ENCODE assay signal across 1 cellular context in the genomic region with DNA sequence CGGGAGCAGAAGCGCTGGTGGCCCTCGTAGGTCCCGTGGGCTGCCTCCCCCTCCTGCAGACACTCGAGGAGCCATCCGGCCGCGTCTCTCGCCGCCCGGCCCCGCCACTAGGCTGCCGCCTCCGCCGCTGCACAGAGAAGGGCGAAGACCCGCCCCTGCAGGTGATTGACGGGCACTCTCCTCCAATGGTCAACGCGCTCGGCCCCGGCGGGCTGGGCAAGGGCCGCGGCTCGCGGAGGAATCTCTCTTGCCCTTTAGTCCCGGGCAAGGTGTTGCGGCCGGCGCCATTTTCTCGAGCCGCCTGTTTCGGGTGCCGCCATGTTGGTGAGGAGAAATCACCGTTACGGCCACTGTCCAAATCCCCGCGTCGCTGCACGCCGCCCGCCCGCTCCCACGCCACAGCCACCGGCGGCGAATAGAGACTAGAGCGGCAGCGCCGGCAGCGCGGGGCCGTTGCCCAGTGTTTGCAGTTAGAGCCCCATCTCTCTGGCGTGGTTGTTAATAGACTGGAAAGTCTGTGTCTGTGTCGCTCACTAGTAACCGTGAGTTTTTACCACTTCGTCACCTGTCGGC.
A peak's percentile ranks its signal among the peaks of the same experiment; 100 is the strongest.
TF ChIP-seq lines count a peak whose summit lies in the region.

A gene with protein sequence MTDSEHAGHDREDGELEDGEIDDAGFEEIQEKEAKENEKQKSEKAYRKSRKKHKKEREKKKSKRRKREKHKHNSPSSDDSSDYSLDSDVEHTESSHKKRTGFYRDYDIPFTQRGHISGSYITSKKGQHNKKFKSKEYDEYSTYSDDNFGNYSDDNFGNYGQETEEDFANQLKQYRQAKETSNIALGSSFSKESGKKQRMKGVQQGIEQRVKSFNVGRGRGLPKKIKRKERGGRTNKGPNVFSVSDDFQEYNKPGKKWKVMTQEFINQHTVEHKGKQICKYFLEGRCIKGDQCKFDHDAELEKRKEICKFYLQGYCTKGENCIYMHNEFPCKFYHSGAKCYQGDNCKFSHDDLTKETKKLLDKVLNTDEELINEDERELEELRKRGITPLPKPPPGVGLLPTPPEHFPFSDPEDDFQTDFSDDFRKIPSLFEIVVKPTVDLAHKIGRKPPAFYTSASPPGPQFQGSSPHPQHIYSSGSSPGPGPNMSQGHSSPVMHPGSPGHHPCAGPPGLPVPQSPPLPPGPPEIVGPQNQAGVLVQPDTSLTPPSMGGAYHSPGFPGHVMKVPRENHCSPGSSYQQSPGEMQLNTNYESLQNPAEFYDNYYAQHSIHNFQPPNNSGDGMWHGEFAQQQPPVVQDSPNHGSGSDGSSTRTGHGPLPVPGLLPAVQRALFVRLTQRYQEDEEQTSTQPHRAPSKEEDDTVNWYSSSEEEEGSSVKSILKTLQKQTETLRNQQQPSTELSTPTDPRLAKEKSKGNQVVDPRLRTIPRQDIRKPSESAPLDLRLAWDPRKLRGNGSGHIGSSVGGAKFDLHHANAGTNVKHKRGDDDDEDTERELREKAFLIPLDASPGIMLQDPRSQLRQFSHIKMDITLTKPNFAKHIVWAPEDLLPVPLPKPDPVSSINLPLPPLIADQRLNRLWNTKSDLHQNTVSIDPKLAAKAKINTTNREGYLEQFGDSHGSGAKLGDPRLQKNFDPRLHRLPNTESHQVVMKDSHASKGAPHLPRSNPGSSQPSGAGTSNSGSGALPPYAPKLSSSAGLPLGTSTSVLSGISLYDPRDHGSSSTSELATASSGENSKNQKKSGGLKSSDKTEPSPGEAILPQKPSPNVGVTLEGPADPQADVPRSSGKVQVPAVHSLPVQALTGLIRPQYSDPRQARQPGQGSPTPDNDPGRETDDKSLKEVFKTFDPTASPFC (plus strand): TSS at position 284 of the 573 bp plus-strand sequence. CDS start 398 bp downstream, outside the sequence.

TF ChIP-seq in K562, 482 proteins besides CTCF, POLR2A, EP300 and RAD21 (continued from another document and continues in another):
- TF ChIP-seq HDAC8 (tag; IDR thresholded peaks at IDR 0.05): peak; percentile 39; the same call in 1 of the 2 replicates
- TF ChIP-seq SMARCA5 (IDR thresholded peaks at IDR 0.05): no peak
- TF ChIP-seq, protein P1, sequence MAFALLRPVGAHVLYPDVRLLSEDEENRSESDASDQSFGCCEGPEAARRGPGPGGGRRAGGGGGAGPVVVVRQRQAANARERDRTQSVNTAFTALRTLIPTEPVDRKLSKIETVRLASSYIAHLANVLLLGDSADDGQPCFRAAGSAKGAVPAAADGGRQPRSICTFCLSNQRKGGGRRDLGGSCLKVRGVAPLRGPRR (CRISPR knock-in tag; IDR thresholded peaks at IDR 0.05): 0 out of 2 replicates have a peak, but pooled peaks have one; percentile 0
- no peak for TF ChIP-seq TSC22D4 (tag; IDR thresholded peaks at IDR 0.05)
- peak; percentile 35; the same call in 1 of the 2 replicates for TF ChIP-seq TCF3 (CRISPR knock-in tag; IDR thresholded peaks at IDR 0.05)
- TF ChIP-seq BRF1 (IDR thresholded peaks at IDR 0.05; ENCODE audit: borderline replicate concordance, extremely low read depth, insufficient read length): no peak
- no peak for TF ChIP-seq ILK (tag; IDR thresholded peaks at IDR 0.05; ENCODE audit: borderline replicate concordance, low read depth)
- no peak for TF ChIP-seq NFE2L1 (tag; IDR thresholded peaks at IDR 0.05; ENCODE audit: borderline replicate concordance, low read depth)
- no peak for TF ChIP-seq SAFB2 (IDR thresholded peaks at IDR 0.05; ENCODE audit: borderline replicate concordance, low read depth, low read length, severe bottlenecking)
- TF ChIP-seq GTF2E2 (tag; IDR thresholded peaks at IDR 0.05): peak; percentile 93
- TF ChIP-seq ZNF699 (CRISPR knock-in tag; IDR thresholded peaks at IDR 0.05; ENCODE audit: insufficient replicate concordance): no peak
- TF ChIP-seq TEAD1 (CRISPR knock-in tag; IDR thresholded peaks at IDR 0.05): peak; percentile 70 to 96
- TF ChIP-seq PTBP1 (IDR thresholded peaks at IDR 0.05; ENCODE audit: low read depth, low read length): no peak
- TF ChIP-seq, protein P2, sequence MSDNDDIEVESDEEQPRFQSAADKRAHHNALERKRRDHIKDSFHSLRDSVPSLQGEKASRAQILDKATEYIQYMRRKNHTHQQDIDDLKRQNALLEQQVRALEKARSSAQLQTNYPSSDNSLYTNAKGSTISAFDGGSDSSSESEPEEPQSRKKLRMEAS (CRISPR knock-in tag; IDR thresholded peaks at IDR 0.05): peak; percentile 87
- no peak for TF ChIP-seq ZNF217 (CRISPR knock-in tag; IDR thresholded peaks at IDR 0.05)
- TF ChIP-seq DACH1 (IDR thresholded peaks at IDR 0.05; ENCODE audit: partially characterized antibody): no peak
- TF ChIP-seq ZNF696 (CRISPR knock-in tag; conservative IDR thresholded peaks at IDR 0.05): no peak
- TF ChIP-seq POLR3A (IDR thresholded peaks at IDR 0.05; ENCODE audit: borderline replicate concordance, extremely low read depth, insufficient read depth, insufficient read length): no peak
- TF ChIP-seq PURB (CRISPR knock-in tag; IDR thresholded peaks at IDR 0.05; ENCODE audit: low read depth): no peak
- peak; percentile 46; the same call in 1 of the 2 replicates for TF ChIP-seq JUN (IDR thresholded peaks at IDR 0.05; ENCODE audit: borderline replicate concordance, low read depth, low read length)
- peak; percentile 66; the same call in 1 of the 2 replicates for TF ChIP-seq JUN (CRISPR knock-in tag; IDR thresholded peaks at IDR 0.05; ENCODE audit: borderline replicate concordance)
- no peak for TF ChIP-seq ZNF408 (CRISPR knock-in tag; IDR thresholded peaks at IDR 0.05; ENCODE audit: low read depth)
- TF ChIP-seq ETS2 (tag; IDR thresholded peaks at IDR 0.05; ENCODE audit: borderline replicate concordance, poor library complexity, severe bottlenecking): no peak
- no peak for TF ChIP-seq SMARCC2 (IDR thresholded peaks at IDR 0.05; ENCODE audit: low read depth)
- TF ChIP-seq NBN (IDR thresholded peaks at IDR 0.05; ENCODE audit: low read depth): peak; percentile 73; the same call in 1 of the 2 replicates
- peak; percentile 99 for TF ChIP-seq BRD4 (IDR thresholded peaks at IDR 0.05)
- no peak for TF ChIP-seq ZNF12 (CRISPR knock-in tag; IDR thresholded peaks at IDR 0.05)
- TF ChIP-seq POLR2AphosphoS5 (IDR thresholded peaks at IDR 0.05; ENCODE audit: control insufficient read depth, insufficient read depth, low read depth, low read length): peak; percentile 90
- TF ChIP-seq XRCC5 (IDR thresholded peaks at IDR 0.05; ENCODE audit: low read depth, low read length): peak; percentile 94
- TF ChIP-seq ZNF175 (CRISPR knock-in tag; IDR thresholded peaks at IDR 0.05; ENCODE audit: low read depth): peak; percentile 70; the same call in 1 of the 2 replicates
- peak; percentile 96 for TF ChIP-seq TBP (optimal IDR thresholded peaks at IDR 0.05; ENCODE audit: low read depth, low read length)
- peak; percentile 100 for TF ChIP-seq TAF1 (IDR thresholded peaks at IDR 0.05; ENCODE audit: control insufficient read depth, extremely low read depth, insufficient read depth, low read length, severe bottlenecking)
- peak; percentile 41; the same call in 1 of the 2 replicates for TF ChIP-seq DPF2 (IDR thresholded peaks at IDR 0.05)
- TF ChIP-seq, protein P3, sequence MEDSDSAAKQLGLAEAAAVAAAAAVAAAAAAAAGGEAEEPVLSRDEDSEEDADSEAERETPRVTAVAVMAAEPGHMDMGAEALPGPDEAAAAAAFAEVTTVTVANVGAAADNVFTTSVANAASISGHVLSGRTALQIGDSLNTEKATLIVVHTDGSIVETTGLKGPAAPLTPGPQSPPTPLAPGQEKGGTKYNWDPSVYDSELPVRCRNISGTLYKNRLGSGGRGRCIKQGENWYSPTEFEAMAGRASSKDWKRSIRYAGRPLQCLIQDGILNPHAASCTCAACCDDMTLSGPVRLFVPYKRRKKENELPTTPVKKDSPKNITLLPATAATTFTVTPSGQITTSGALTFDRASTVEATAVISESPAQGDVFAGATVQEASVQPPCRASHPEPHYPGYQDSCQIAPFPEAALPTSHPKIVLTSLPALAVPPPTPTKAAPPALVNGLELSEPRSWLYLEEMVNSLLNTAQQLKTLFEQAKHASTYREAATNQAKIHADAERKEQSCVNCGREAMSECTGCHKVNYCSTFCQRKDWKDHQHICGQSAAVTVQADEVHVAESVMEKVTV (CRISPR knock-in tag; IDR thresholded peaks at IDR 0.05): no peak
- peak; percentile 46 for TF ChIP-seq BHLHE40 (IDR thresholded peaks at IDR 0.05; ENCODE audit: low read length)
- TF ChIP-seq, protein P4, sequence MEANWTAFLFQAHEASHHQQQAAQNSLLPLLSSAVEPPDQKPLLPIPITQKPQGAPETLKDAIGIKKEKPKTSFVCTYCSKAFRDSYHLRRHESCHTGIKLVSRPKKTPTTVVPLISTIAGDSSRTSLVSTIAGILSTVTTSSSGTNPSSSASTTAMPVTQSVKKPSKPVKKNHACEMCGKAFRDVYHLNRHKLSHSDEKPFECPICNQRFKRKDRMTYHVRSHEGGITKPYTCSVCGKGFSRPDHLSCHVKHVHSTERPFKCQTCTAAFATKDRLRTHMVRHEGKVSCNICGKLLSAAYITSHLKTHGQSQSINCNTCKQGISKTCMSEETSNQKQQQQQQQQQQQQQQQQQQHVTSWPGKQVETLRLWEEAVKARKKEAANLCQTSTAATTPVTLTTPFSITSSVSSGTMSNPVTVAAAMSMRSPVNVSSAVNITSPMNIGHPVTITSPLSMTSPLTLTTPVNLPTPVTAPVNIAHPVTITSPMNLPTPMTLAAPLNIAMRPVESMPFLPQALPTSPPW (CRISPR knock-in tag; IDR thresholded peaks at IDR 0.05): peak; percentile 86
- TF ChIP-seq NUFIP1 (IDR thresholded peaks at IDR 0.05; ENCODE audit: partially characterized antibody): no peak
- TF ChIP-seq, protein P5, sequence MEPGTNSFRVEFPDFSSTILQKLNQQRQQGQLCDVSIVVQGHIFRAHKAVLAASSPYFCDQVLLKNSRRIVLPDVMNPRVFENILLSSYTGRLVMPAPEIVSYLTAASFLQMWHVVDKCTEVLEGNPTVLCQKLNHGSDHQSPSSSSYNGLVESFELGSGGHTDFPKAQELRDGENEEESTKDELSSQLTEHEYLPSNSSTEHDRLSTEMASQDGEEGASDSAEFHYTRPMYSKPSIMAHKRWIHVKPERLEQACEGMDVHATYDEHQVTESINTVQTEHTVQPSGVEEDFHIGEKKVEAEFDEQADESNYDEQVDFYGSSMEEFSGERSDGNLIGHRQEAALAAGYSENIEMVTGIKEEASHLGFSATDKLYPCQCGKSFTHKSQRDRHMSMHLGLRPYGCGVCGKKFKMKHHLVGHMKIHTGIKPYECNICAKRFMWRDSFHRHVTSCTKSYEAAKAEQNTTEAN (CRISPR knock-in tag; IDR thresholded peaks at IDR 0.05): no peak
- TF ChIP-seq LEF1 (IDR thresholded peaks at IDR 0.05): peak; percentile 49; the same call in 1 of the 2 replicates
- TF ChIP-seq ZNF561 (CRISPR knock-in tag; conservative IDR thresholded peaks at IDR 0.05): no peak
- no peak for TF ChIP-seq ZNF316 (IDR thresholded peaks at IDR 0.05)
- TF ChIP-seq TRIM28 (IDR thresholded peaks at IDR 0.05): peak; percentile 37; the same call in 1 of the 2 replicates
- no peak; the same call in 1 of the 2 replicates for TF ChIP-seq NR1H2 (CRISPR knock-in tag; IDR thresholded peaks at IDR 0.05)
- TF ChIP-seq, protein P6, sequence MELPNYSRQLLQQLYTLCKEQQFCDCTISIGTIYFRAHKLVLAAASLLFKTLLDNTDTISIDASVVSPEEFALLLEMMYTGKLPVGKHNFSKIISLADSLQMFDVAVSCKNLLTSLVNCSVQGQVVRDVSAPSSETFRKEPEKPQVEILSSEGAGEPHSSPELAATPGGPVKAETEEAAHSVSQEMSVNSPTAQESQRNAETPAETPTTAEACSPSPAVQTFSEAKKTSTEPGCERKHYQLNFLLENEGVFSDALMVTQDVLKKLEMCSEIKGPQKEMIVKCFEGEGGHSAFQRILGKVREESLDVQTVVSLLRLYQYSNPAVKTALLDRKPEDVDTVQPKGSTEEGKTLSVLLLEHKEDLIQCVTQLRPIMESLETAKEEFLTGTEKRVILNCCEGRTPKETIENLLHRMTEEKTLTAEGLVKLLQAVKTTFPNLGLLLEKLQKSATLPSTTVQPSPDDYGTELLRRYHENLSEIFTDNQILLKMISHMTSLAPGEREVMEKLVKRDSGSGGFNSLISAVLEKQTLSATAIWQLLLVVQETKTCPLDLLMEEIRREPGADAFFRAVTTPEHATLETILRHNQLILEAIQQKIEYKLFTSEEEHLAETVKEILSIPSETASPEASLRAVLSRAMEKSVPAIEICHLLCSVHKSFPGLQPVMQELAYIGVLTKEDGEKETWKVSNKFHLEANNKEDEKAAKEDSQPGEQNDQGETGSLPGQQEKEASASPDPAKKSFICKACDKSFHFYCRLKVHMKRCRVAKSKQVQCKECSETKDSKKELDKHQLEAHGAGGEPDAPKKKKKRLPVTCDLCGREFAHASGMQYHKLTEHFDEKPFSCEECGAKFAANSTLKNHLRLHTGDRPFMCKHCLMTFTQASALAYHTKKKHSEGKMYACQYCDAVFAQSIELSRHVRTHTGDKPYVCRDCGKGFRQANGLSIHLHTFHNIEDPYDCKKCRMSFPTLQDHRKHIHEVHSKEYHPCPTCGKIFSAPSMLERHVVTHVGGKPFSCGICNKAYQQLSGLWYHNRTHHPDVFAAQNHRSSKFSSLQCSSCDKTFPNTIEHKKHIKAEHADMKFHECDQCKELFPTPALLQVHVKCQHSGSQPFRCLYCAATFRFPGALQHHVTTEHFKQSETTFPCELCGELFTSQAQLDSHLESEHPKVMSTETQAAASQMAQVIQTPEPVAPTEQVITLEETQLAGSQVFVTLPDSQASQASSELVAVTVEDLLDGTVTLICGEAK (IDR thresholded peaks at IDR 0.05): peak; percentile 68
- TF ChIP-seq, protein P6 (CRISPR knock-in tag; IDR thresholded peaks at IDR 0.05): no peak; the same call in 1 of the 2 replicates
- TF ChIP-seq NR4A1 (CRISPR knock-in tag; IDR thresholded peaks at IDR 0.05): 0 out of 2 replicates have a peak, but pooled peaks have one; percentile 63
- TF ChIP-seq NR4A1 (tag; IDR thresholded peaks at IDR 0.05): peak; percentile 73; the same call in 1 of the 2 replicates
